ENCODE assay signal across 14 cellular contexts in the genomic region with DNA sequence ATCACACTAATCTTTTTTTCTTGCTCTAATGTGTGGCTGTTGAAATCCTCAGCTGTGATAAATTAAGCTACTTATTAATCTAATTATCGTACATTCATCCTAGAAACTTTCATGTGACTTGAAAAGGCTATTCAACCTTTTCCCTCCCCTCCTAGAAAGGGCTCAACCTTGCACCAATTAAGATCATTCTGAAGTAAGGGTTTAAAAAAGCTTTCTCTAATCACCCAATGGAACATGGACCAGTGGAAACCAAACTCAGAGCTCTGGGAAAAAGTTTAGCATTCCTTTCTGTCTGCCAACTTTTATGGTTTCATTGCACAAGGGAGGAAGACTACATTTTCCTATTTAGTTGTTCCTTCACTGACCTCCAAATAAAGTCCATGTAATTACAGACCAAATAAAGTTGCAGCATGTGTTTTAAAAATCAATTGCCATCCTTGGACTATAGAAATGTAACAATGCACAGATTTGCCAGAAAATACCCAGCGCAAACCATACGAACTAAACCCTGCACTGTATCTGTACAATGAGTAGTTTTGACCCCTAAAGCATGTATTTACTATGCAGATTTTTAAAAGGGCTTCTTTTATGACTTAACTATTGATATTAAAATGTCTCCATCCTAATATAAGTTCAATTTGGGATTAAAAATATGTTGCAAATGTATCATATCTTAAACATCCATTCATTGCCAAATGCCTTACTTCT.
DNase-seq lines count a peak whose midpoint lies in the region; ATAC-seq and TF ChIP-seq lines count a peak whose summit lies in the region.
"Had no signal": no experiment of that assay in that cellular context is flagged by ENCODE, and none has a peak within 500 bp of the region (broad histone marks: within the 10 kb centered on the region; RNA-seq: fewer than 3 reads in every experiment).

No MANE protein-coding gene starts in this region.

- H3K4me3 ChIP-seq in HEK293 (ENCODE audit: low read depth, low read length), result no peak overlapping the region
- H3K4me3 ChIP-seq: A549 had no signal

- no peaks in the 10 kb centered on the region for H3K36me3 ChIP-seq in HEK293 (ENCODE audit: control insufficient read depth in 2 of 2, insufficient read depth in 1 of 2, low read length in 2 of 2)
- H3K36me3 ChIP-seq: BE2C had no signal

- no peaks in the 10 kb centered on the region for H3K36me3 Mint-ChIP-seq in endothelial cell (ENCODE audit: low read depth, unreplicated experiment)
- H3K36me3 Mint-ChIP-seq in activated T-helper 17 cell treated with anti-CD3 and anti-CD28 coated beads, Interleukin-2, amount 50 U/mL, for 72 hours (ENCODE audit: low read depth), result no peaks in the 10 kb centered on the region
- H3K36me3 Mint-ChIP-seq: CD4-positive, alpha-beta memory T cell had no signal

- H3K9me3 ChIP-seq in HEK293 (ENCODE audit: control insufficient read depth, insufficient read depth, low read depth, low read length), result no peaks in the 10 kb centered on the region
- H3K9me3 ChIP-seq: A549, BE2C had no signal

- peak overlapping the region; percentile 20 for H3K27ac Mint-ChIP-seq in endothelial cell (ENCODE audit: unreplicated experiment)
- H3K27ac Mint-ChIP-seq in activated T-helper 17 cell treated with anti-CD3 and anti-CD28 coated beads, Interleukin-2, amount 50 U/mL, for 72 hours, result no peak overlapping the region
- H3K27ac Mint-ChIP-seq: CD4-positive, alpha-beta memory T cell had no signal

- H3K4me1 ChIP-seq in HEK293 (ENCODE audit: control insufficient read depth, insufficient read depth, low read length), result peaks cover 12% of the 10 kb centered on the region
- H3K4me1 ChIP-seq: A549, BE2C had no signal

- CTCF ChIA-PET in HEK293 (lab: Yijun Ruan, JAX), result no interaction called here

- no peak for DNase-seq in endothelial cell (ENCODE audit: low spot score)
- DNase-seq in renal cortical epithelial cell (ENCODE audit: low read depth), result peak; percentile 32
- DNase-seq in activated CD8-positive, alpha-beta memory T cell treated with anti-CD3 and anti-CD28 coated beads for 24 hours, result no peak
- no peak for DNase-seq in activated T-cell treated with anti-CD3 and anti-CD28 coated beads, Interleukin-2, amount 50 U/mL, for 48 hours
- DNase-seq: BE2C; CD4-positive, alpha-beta memory T cell; DND-41; GDM1; IMR-90 had no signal

- POLR2A ChIA-PET in HEK293 (lab: Yijun Ruan, JAX), result no interaction called here

- H3K4me1 Mint-ChIP-seq in endothelial cell (ENCODE audit: unreplicated experiment), result peaks cover 12% of the 10 kb centered on the region
- no peaks in the 10 kb centered on the region for H3K4me1 Mint-ChIP-seq in activated T-helper 17 cell treated with anti-CD3 and anti-CD28 coated beads, Interleukin-2, amount 50 U/mL, for 72 hours
- H3K4me1 Mint-ChIP-seq: CD4-positive, alpha-beta memory T cell had no signal

- ATAC-seq in activated T-helper 17 cell treated with anti-CD3 and anti-CD28 coated beads, Interleukin-2, amount 50 U/mL, for 72 hours (replicated peaks), result no peak
- ATAC-seq: A549, HCT116 had no signal

- no peak for TF ChIP-seq CTCF in HEK293 (tag by site-specific recombination; IDR thresholded peaks at IDR 0.05)
- TF ChIP-seq CTCF in endothelial cell (IDR thresholded peaks at IDR 0.05; ENCODE audit: unreplicated experiment), result no peak

- no peaks in the 10 kb centered on the region for H3K27me3 Mint-ChIP-seq in endothelial cell (ENCODE audit: unreplicated experiment)
- H3K27me3 Mint-ChIP-seq in activated T-helper 17 cell treated with anti-CD3 and anti-CD28 coated beads, Interleukin-2, amount 50 U/mL, for 72 hours, result peaks cover 12% of the 10 kb centered on the region

- H3K27ac ChIP-seq in HEK293 (ENCODE audit: extremely low read depth, low read depth, low read length), result no peak overlapping the region
- H3K27ac ChIP-seq: A549, C4-2B had no signal

- no peaks in the 10 kb centered on the region for H3K9me3 Mint-ChIP-seq in endothelial cell (ENCODE audit: unreplicated experiment)
- H3K9me3 Mint-ChIP-seq in activated T-helper 17 cell treated with anti-CD3 and anti-CD28 coated beads, Interleukin-2, amount 50 U/mL, for 72 hours, result no peaks in the 10 kb centered on the region

- no peak overlapping the region for H3K4me3 Mint-ChIP-seq in endothelial cell (ENCODE audit: unreplicated experiment)
- no peak overlapping the region for H3K4me3 Mint-ChIP-seq in activated T-helper 17 cell treated with anti-CD3 and anti-CD28 coated beads, Interleukin-2, amount 50 U/mL, for 72 hours
- H3K4me3 Mint-ChIP-seq: CD4-positive, alpha-beta memory T cell had no signal

TF ChIP-seq in HEK293, 187 proteins besides CTCF, POLR2A, EP300 and RAD21:
- TF ChIP-seq, protein P1, sequence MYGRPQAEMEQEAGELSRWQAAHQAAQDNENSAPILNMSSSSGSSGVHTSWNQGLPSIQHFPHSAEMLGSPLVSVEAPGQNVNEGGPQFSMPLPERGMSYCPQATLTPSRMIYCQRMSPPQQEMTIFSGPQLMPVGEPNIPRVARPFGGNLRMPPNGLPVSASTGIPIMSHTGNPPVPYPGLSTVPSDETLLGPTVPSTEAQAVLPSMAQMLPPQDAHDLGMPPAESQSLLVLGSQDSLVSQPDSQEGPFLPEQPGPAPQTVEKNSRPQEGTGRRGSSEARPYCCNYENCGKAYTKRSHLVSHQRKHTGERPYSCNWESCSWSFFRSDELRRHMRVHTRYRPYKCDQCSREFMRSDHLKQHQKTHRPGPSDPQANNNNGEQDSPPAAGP (tag by site-specific recombination; IDR thresholded peaks at IDR 0.05), result no peak
- TF ChIP-seq ZNF350 (tag by site-specific recombination; IDR thresholded peaks at IDR 0.05) (peak; percentile 59; the same call in 1 of the 2 replicates), ZNF621 (tag by site-specific recombination; IDR thresholded peaks at IDR 0.05) (no peak), ZNF510 (tag by site-specific recombination; IDR thresholded peaks at IDR 0.05; ENCODE audit: insufficient replicate concordance) (no peak), ZNF121 (tag by site-specific recombination; IDR thresholded peaks at IDR 0.05) (no peak), OSR2 (tag by site-specific recombination; IDR thresholded peaks at IDR 0.05) (no peak)
